ENCODE assay signal across 8 cellular contexts in the genomic region with DNA sequence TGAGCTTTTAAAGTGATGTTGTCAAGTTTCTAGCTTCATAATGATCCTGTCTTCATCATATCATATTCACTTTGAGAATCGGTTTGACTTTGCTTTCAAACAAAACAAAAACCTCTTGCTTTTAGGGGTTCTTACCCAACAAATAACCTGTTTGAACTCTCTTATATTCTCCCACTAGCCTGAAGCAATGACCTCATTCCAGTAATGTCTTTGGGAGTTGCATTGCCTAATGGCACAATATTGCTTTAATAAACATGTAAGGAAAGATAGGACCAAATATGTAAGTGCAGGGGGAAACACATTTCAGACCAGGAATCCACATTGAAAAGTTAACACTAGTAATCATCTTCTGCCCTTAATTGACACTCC. TPM values are rescaled to one million over a fixed set of nuclear protein-coding genes. Genes with fewer than 3 reads are reported as not detected.
A peak's percentile ranks its signal among the peaks of the same experiment; 100 is the strongest.
DNase-seq lines count a peak whose midpoint lies in the region.

No MANE protein-coding gene starts in this region.

- peaks cover 11% of the 10 kb centered on the region for H3K36me3 Mint-ChIP-seq in T-helper 2 cell treated with Interferon-gamma antibody and Interleukin-4, amounts not matched to agents 5 μg/mL and 100 μg/mL, for 36 hours (ENCODE audit: low read depth)
- H3K36me3 Mint-ChIP-seq in activated T-helper 1 cell treated with anti-CD3 and anti-CD28 coated beads, Interleukin-12 subunit alpha, Interleukin-12 subunit beta, Interleukin-2, Interleukin-4 antibody, amounts not matched to agents 30 ng/mL and 10 ng/mL and 1 ng/mL, durations not matched to agents 14 hours and 24 hours and 36 hours (ENCODE audit: low read depth): peaks cover 5% of the 10 kb centered on the region

- H3K36me3 ChIP-seq in iPS-15b (ENCODE audit: control insufficient read depth, insufficient read depth, low read length): no peaks in the 10 kb centered on the region

- H3K9ac ChIP-seq in iPS-15b (ENCODE audit: low read depth, low read length): no peak overlapping the region

- H3K4me1 Mint-ChIP-seq in T-helper 2 cell treated with Interferon-gamma antibody and Interleukin-4, amounts not matched to agents 5 μg/mL and 100 μg/mL, for 36 hours (ENCODE audit: low read depth): peaks cover 43% of the 10 kb centered on the region
- peaks cover 60% of the 10 kb centered on the region for H3K4me1 Mint-ChIP-seq in activated T-helper 1 cell treated with anti-CD3 and anti-CD28 coated beads, Interleukin-12 subunit alpha, Interleukin-12 subunit beta, Interleukin-2, Interleukin-4 antibody, amounts not matched to agents 30 ng/mL and 10 ng/mL and 1 ng/mL, durations not matched to agents 14 hours and 24 hours and 36 hours (ENCODE audit: low read depth)

- H3K9me3 ChIP-seq in iPS-15b (ENCODE audit: control insufficient read depth, insufficient read depth, low read length): no peaks in the 10 kb centered on the region

- peaks cover 15% of the 10 kb centered on the region for H3K4me1 ChIP-seq in iPS-15b (ENCODE audit: control insufficient read depth, insufficient read depth, low read length)

- intact Hi-C loops in activated T-helper 1 cell treated with anti-CD3 and anti-CD28 coated beads, Interleukin-12 subunit alpha, Interleukin-12 subunit beta, Interleukin-2, Interleukin-4 antibody, amounts not matched to agents 30 ng/mL and 10 ng/mL and 1 ng/mL, durations not matched to agents 14 hours and 24 hours and 36 hours (cut with micrococcal nuclease): loop anchor here (1.0 to 10.0 kb wide), 3 partner anchors 135 to 321 kb away; no protein-coding TSS in a partner anchor

- H3K27me3 Mint-ChIP-seq in T-helper 2 cell treated with Interferon-gamma antibody and Interleukin-4, amounts not matched to agents 5 μg/mL and 100 μg/mL, for 36 hours (ENCODE audit: low read depth): no peaks in the 10 kb centered on the region
- H3K27me3 Mint-ChIP-seq in activated T-helper 1 cell treated with anti-CD3 and anti-CD28 coated beads, Interleukin-12 subunit alpha, Interleukin-12 subunit beta, Interleukin-2, Interleukin-4 antibody, amounts not matched to agents 30 ng/mL and 10 ng/mL and 1 ng/mL, durations not matched to agents 14 hours and 24 hours and 36 hours (ENCODE audit: insufficient read depth): no peaks in the 10 kb centered on the region

- DNase-seq in T-helper 2 cell treated with Interferon-gamma antibody and Interleukin-4, amounts not matched to agents 5 μg/mL and 100 μg/mL, for 36 hours (ENCODE audit: low spot score): no peak
- DNase-seq in T-helper 2 cell: no peak
- DNase-seq in activated T-helper 1 cell treated with anti-CD3 and anti-CD28 coated beads, Interleukin-12 subunit alpha, Interleukin-12 subunit beta, Interleukin-2, Interleukin-4 antibody, amounts not matched to agents 30 ng/mL and 10 ng/mL and 1 ng/mL, durations not matched to agents 14 hours and 24 hours and 36 hours (ENCODE audit: low spot score): no peak
- peak; percentile 47 for DNase-seq in stromal cell of bone marrow (ENCODE audit: low read depth)
- no peak for DNase-seq in cerebellum (ENCODE audit: low spot score)
- no peak for DNase-seq in stimulated activated CD4-positive, alpha-beta T cell treated with anti-CD3 and anti-CD28 coated beads, Interleukin-12 subunit alpha, Interleukin-12 subunit beta, amount 100 ng/mL, for 4 hours
- DNase-seq in NCI-H510A treated with DMSO at 0.1 percent for 48 hours (lab: John Stamatoyannopoulos, UW): no peak

- H3K9me3 Mint-ChIP-seq in T-helper 2 cell treated with Interferon-gamma antibody and Interleukin-4, amounts not matched to agents 5 μg/mL and 100 μg/mL, for 36 hours: no peaks in the 10 kb centered on the region
- H3K9me3 Mint-ChIP-seq in activated T-helper 1 cell treated with anti-CD3 and anti-CD28 coated beads, Interleukin-12 subunit alpha, Interleukin-12 subunit beta, Interleukin-2, Interleukin-4 antibody, amounts not matched to agents 30 ng/mL and 10 ng/mL and 1 ng/mL, durations not matched to agents 14 hours and 24 hours and 36 hours: no peaks in the 10 kb centered on the region

- H3K27ac Mint-ChIP-seq in T-helper 2 cell treated with Interferon-gamma antibody and Interleukin-4, amounts not matched to agents 5 μg/mL and 100 μg/mL, for 36 hours: peak overlapping the region; percentile 93
- H3K27ac Mint-ChIP-seq in activated T-helper 1 cell treated with anti-CD3 and anti-CD28 coated beads, Interleukin-12 subunit alpha, Interleukin-12 subunit beta, Interleukin-2, Interleukin-4 antibody, amounts not matched to agents 30 ng/mL and 10 ng/mL and 1 ng/mL, durations not matched to agents 14 hours and 24 hours and 36 hours: peak overlapping the region; percentile 98

- H3K4me3 Mint-ChIP-seq in T-helper 2 cell treated with Interferon-gamma antibody and Interleukin-4, amounts not matched to agents 5 μg/mL and 100 μg/mL, for 36 hours: peak overlapping the region; percentile 90
- H3K4me3 Mint-ChIP-seq in activated T-helper 1 cell treated with anti-CD3 and anti-CD28 coated beads, Interleukin-12 subunit alpha, Interleukin-12 subunit beta, Interleukin-2, Interleukin-4 antibody, amounts not matched to agents 30 ng/mL and 10 ng/mL and 1 ng/mL, durations not matched to agents 14 hours and 24 hours and 36 hours: peak overlapping the region; percentile 97

- peak overlapping the region; percentile 90 for H3K4me3 ChIP-seq in iPS-15b (ENCODE audit: low read depth, low read length)

- H3K27me3 ChIP-seq in iPS-15b (ENCODE audit: control insufficient read depth, insufficient read depth, low read length): no peaks in the 10 kb centered on the region

RNA-seq across cellular contexts. Expression of gene WBP11, which starts 27.6 kb away (rescaled TPM):
- 128 and 142 TPM in 2 replicates for total RNA-seq in activated T-helper 1 cell treated with anti-CD3 and anti-CD28 coated beads, Interleukin-12 subunit alpha, Interleukin-12 subunit beta, Interleukin-2, Interleukin-4 antibody, amounts not matched to agents 30 ng/mL and 10 ng/mL and 1 ng/mL, durations not matched to agents 14 hours and 24 hours and 36 hours
- 26.2 TPM for total RNA-seq in cerebellum

RNA-seq across cellular contexts. Expression of gene C12orf60, which starts 27.8 kb away (rescaled TPM):
- total RNA-seq in activated T-helper 1 cell treated with anti-CD3 and anti-CD28 coated beads, Interleukin-12 subunit alpha, Interleukin-12 subunit beta, Interleukin-2, Interleukin-4 antibody, amounts not matched to agents 30 ng/mL and 10 ng/mL and 1 ng/mL, durations not matched to agents 14 hours and 24 hours and 36 hours: 2.1 and 2.2 TPM in 2 replicates
- total RNA-seq in cerebellum: 4.4 TPM

RNA-seq across cellular contexts. Expression of gene SMCO3, which starts 38.3 kb away (rescaled TPM):
- total RNA-seq in activated T-helper 1 cell treated with anti-CD3 and anti-CD28 coated beads, Interleukin-12 subunit alpha, Interleukin-12 subunit beta, Interleukin-2, Interleukin-4 antibody, amounts not matched to agents 30 ng/mL and 10 ng/mL and 1 ng/mL, durations not matched to agents 14 hours and 24 hours and 36 hours: not detected in 2 replicates
- not detected for total RNA-seq in cerebellum
